ENCODE assay signal across 1 cellular context in the genomic region with DNA sequence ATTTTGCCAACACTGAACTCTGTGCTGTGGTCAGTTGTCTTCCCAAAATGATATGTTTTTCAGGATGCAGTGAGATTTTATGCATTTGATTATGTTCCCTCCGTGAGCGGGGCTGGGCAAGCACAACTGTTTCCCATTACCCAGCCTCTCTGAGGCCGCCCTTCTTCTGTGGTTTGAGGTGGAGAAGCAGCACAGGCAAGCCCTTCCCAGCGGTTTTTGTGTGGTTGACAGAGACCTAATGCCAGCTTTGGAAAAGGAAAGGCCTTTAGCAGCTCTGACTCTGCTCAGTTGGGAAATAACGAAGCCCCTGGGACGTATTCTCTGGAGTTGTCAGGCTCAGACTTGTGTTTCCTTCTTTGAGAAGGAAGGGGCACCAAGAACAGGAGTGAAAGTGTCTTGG.
A peak's percentile ranks its signal among the peaks of the same experiment; 100 is the strongest.
TF ChIP-seq lines count a peak whose summit lies in the region.

No MANE protein-coding gene starts in this region.

TF ChIP-seq in GM12878, 131 proteins besides CTCF, POLR2A, EP300 and RAD21 (continued from another document):
- TF ChIP-seq TAF1 (IDR thresholded peaks at IDR 0.05; ENCODE audit: borderline replicate concordance, low read depth, low read length) (no peak), IKZF2 (IDR thresholded peaks at IDR 0.05) (peak in 1 of 2 experiments; percentile 15; a peak in 1 of 4 replicates), ZSCAN29 (IDR thresholded peaks at IDR 0.05) (no peak), MYB (IDR thresholded peaks at IDR 0.05; ENCODE audit: borderline replicate concordance, low read depth, low read length) (no peak)
